ENCODE assay signal across 1 cellular context in genomic region chr11:47426062-47426956, GRCh38.
TF ChIP-seq lines count a peak whose summit lies in the region.

Gene PSMC3 (minus strand): TSS chr11:47426439. CDS start chr11:47426279, 160 bp downstream.

TF ChIP-seq in HEK293, 187 proteins besides CTCF, POLR2A, EP300 and RAD21 (continued from another document and continues in another):
- TF ChIP-seq ZBTB10 (tag by site-specific recombination; IDR thresholded peaks at IDR 0.05) (peak; percentile 97), ZFHX2 (tag by site-specific recombination; conservative IDR thresholded peaks at IDR 0.05) (peak; percentile 84), ZNF175 (tag by site-specific recombination; IDR thresholded peaks at IDR 0.05) (no peak), PATZ1 (tag by site-specific recombination; IDR thresholded peaks at IDR 0.05) (peak; percentile 58), ZNF148 (tag by site-specific recombination; IDR thresholded peaks at IDR 0.05; ENCODE audit: borderline replicate concordance) (no peak), ZNF423 (tag by site-specific recombination; IDR thresholded peaks at IDR 0.05) (no peak), GLI2 (tag by site-specific recombination; IDR thresholded peaks at IDR 0.05; ENCODE audit: borderline replicate concordance, low read depth) (no peak), ZNF560 (tag by site-specific recombination; IDR thresholded peaks at IDR 0.05; ENCODE audit: borderline replicate concordance) (no peak), ZNF792 (tag by site-specific recombination; IDR thresholded peaks at IDR 0.05) (no peak), SALL2 (tag by site-specific recombination; IDR thresholded peaks at IDR 0.05; ENCODE audit: borderline replicate concordance) (peak; percentile 24; the same call in 1 of the 2 replicates), ELK4 (IDR thresholded peaks at IDR 0.05; ENCODE audit: borderline replicate concordance, low read depth, low read length) (no peak), ZNF239 (tag by site-specific recombination; IDR thresholded peaks at IDR 0.05) (no peak), ZNF18 (tag by site-specific recombination; IDR thresholded peaks at IDR 0.05) (no peak), OVOL3 (tag by site-specific recombination; IDR thresholded peaks at IDR 0.05) (peak; percentile 39; the same call in 1 of the 2 replicates), ZNF501 (tag by site-specific recombination; IDR thresholded peaks at IDR 0.05) (peak; percentile 80), HOXA7 (CRISPR knock-in tag; IDR thresholded peaks at IDR 0.05; ENCODE audit: borderline replicate concordance) (no peak), ZNF704 (tag by site-specific recombination; IDR thresholded peaks at IDR 0.05) (no peak), ZNF544 (tag by site-specific recombination; IDR thresholded peaks at IDR 0.05) (no peak), KLF7 (tag by site-specific recombination; IDR thresholded peaks at IDR 0.05; ENCODE audit: borderline replicate concordance) (peak; percentile 32; the same call in 1 of the 2 replicates), REST (tag by site-specific recombination; IDR thresholded peaks at IDR 0.05) (peak; percentile 1; the same call in 1 of the 2 replicates), KLF9 (tag by site-specific recombination; IDR thresholded peaks at IDR 0.05; ENCODE audit: low read depth) (peak; percentile 75), ZNF350 (tag by site-specific recombination; IDR thresholded peaks at IDR 0.05) (no peak), ZNF266 (tag by site-specific recombination; IDR thresholded peaks at IDR 0.05; ENCODE audit: low read depth) (no peak), ZNF184 (tag by site-specific recombination; IDR thresholded peaks at IDR 0.05) (peak; percentile 29; the same call in 1 of the 2 replicates), ZNF133 (tag by site-specific recombination; IDR thresholded peaks at IDR 0.05) (no peak), ZNF2 (tag by site-specific recombination; IDR thresholded peaks at IDR 0.05) (peak; percentile 51; the same call in 1 of the 2 replicates), TRIM28 (IDR thresholded peaks at IDR 0.05; ENCODE audit: borderline replicate concordance, low read length) (0 out of 2 replicates have a peak, but pooled peaks have one; percentile 6), ZNF114 (tag by site-specific recombination; IDR thresholded peaks at IDR 0.05) (no peak), ZNF645 (tag by site-specific recombination; IDR thresholded peaks at IDR 0.05) (no peak), KLF17 (tag by site-specific recombination; IDR thresholded peaks at IDR 0.05) (peak; percentile 77), PRDM4 (tag by site-specific recombination; IDR thresholded peaks at IDR 0.05) (0 out of 2 replicates have a peak, but pooled peaks have one; percentile 16), ZNF473 (tag by site-specific recombination; IDR thresholded peaks at IDR 0.05) (no peak), OSR2 (tag by site-specific recombination; IDR thresholded peaks at IDR 0.05) (no peak), ZNF670 (tag by site-specific recombination; IDR thresholded peaks at IDR 0.05; ENCODE audit: low read depth) (no peak), ZNF324 (tag by site-specific recombination; IDR thresholded peaks at IDR 0.05) (peak; percentile 68), ZBTB7A (tag by site-specific recombination; IDR thresholded peaks at IDR 0.05; ENCODE audit: low read depth) (peak; percentile 72; the same call in 1 of the 2 replicates)
